7 cellular contexts compared by ENCODE assay signal in genomic region chr22:50626856-50627451, GRCh38. TPM values are rescaled to one million over a fixed set of nuclear protein-coding genes. Genes with fewer than 3 reads are reported as not detected.
DNase-seq lines count a peak whose midpoint lies in the region; ATAC-seq and TF ChIP-seq lines count a peak whose summit lies in the region.
"Had no signal": no experiment of that assay in that cellular context is flagged by ENCODE, and none has a peak within 500 bp of the region (broad histone marks: within the 10 kb centered on the region; RNA-seq: fewer than 3 reads in every experiment).

No MANE protein-coding gene starts in this region.

- no peaks in the 10 kb centered on the region for H3K27me3 ChIP-seq in subcutaneous abdominal adipose tissue (ENCODE audit: control insufficient read depth in 5 of 5, insufficient read depth in 4 of 5, low read length in 5 of 5)

- H3K36me3 ChIP-seq in subcutaneous abdominal adipose tissue (ENCODE audit: control insufficient read depth in 5 of 5, insufficient read depth in 5 of 5, low read length in 5 of 5): peaks cover 0 to 21% (median 6%) of the 10 kb centered on the region in 5 donors

- DNase-seq in activated CD4-positive, alpha-beta T cell treated with anti-CD3 and anti-CD28 coated beads for 36 hours: no peak
- DNase-seq in activated CD4-positive, alpha-beta T cell treated with anti-CD3 and anti-CD28 coated beads for 4 hours: no peak
- DNase-seq in foreskin fibroblast: no peak
- no peak for DNase-seq in epidermal melanocyte (ENCODE audit: insufficient read length, low spot score)
- DNase-seq: NCI-H146 had no signal

- peak overlapping the region; percentile 75 for H3K27ac ChIP-seq in subcutaneous abdominal adipose tissue (ENCODE audit: low read depth, low read length)

- H3K27ac Mint-ChIP-seq in activated CD4-positive, alpha-beta T cell treated with anti-CD3 and anti-CD28 coated beads for 36 hours: peak overlapping the region; percentile 59

- no peaks in the 10 kb centered on the region for H3K9me3 ChIP-seq in subcutaneous abdominal adipose tissue (ENCODE audit: control insufficient read depth in 5 of 5, low read length in 5 of 5)

- peaks cover 4 to 50% (median 37%) of the 10 kb centered on the region in 5 donors for H3K4me1 ChIP-seq in subcutaneous abdominal adipose tissue (ENCODE audit: control insufficient read depth in 5 of 5, insufficient read depth in 5 of 5, low read length in 5 of 5)

- H3K4me3 ChIP-seq in foreskin fibroblast (ENCODE audit: low read depth in 1 of 2, low read length in 2 of 2): peak overlapping the region; percentile 81 to 92
- H3K4me3 ChIP-seq in subcutaneous abdominal adipose tissue (ENCODE audit: low read depth in 1 of 5, low read length in 5 of 5): peak overlapping the region in 4 of 5 donors; percentile 73 to 88 (median 76)

- peak overlapping the region in 4 of 5 donors; percentile 80 to 94 (median 86) for H3K9ac ChIP-seq in subcutaneous abdominal adipose tissue (ENCODE audit: low read length in 5 of 5)

- CTCF ChIA-PET in activated CD4-positive, alpha-beta T cell treated with anti-CD3 and anti-CD28 coated beads for 36 hours (lab: Charles Lee): interaction anchor here (0.8 kb wide), 1 partner anchor 283 kb away, joined by 3 read pairs; no protein-coding TSS in a partner anchor

- H3K36me3 Mint-ChIP-seq in activated CD4-positive, alpha-beta T cell treated with anti-CD3 and anti-CD28 coated beads for 36 hours (ENCODE audit: low read depth): peaks cover 2% of the 10 kb centered on the region

- peak overlapping the region; percentile 76 for H3K4me3 Mint-ChIP-seq in activated CD4-positive, alpha-beta T cell treated with anti-CD3 and anti-CD28 coated beads for 36 hours

- H3K4me1 Mint-ChIP-seq in activated CD4-positive, alpha-beta T cell treated with anti-CD3 and anti-CD28 coated beads for 36 hours: peaks cover 26% of the 10 kb centered on the region

- no peaks in the 10 kb centered on the region for H3K27me3 Mint-ChIP-seq in activated CD4-positive, alpha-beta T cell treated with anti-CD3 and anti-CD28 coated beads for 36 hours

- intact Hi-C loops in activated CD4-positive, alpha-beta T cell treated with anti-CD3 and anti-CD28 coated beads for 36 hours (cut with DNase I, micrococcal nuclease): loop anchor here in 1 of 2 experiments (5.0 kb wide), 1 partner anchor 45 kb away; the partner anchor contains the start of gene SHANK3

- TF ChIP-seq CTCF in foreskin fibroblast (IDR thresholded peaks at IDR 0.05; ENCODE audit: low read depth, low read length): no peak

- no peak for ATAC-seq in activated CD4-positive, alpha-beta T cell treated with anti-CD3 and anti-CD28 coated beads for 36 hours
- ATAC-seq in HG02798 (IDR thresholded peaks at IDR 0.05; ENCODE audit: poor library complexity, unreplicated experiment): no peak

- H3K9me3 Mint-ChIP-seq in activated CD4-positive, alpha-beta T cell treated with anti-CD3 and anti-CD28 coated beads for 36 hours (ENCODE audit: low read depth): no peaks in the 10 kb centered on the region

- POLR2A ChIA-PET in activated CD4-positive, alpha-beta T cell treated with anti-CD3 and anti-CD28 coated beads for 36 hours (lab: Charles Lee): interaction anchor here (0.8 kb wide), 1 partner anchor 119 kb away, joined by 3 read pairs; the partner anchor contains the start of gene LMF2

RNA-seq across cellular contexts. Expression of gene ARSA, which starts 1.0 kb away (rescaled TPM):
- total RNA-seq in activated CD4-positive, alpha-beta T cell treated with anti-CD3 and anti-CD28 coated beads for 36 hours: 10 to 100 TPM; 14.9 to 15.4 TPM

RNA-seq across cellular contexts. Expression of gene MAPK8IP2, which starts 26.4 kb away (rescaled TPM):
- under 1 TPM; 0.14 TPM for total RNA-seq in activated CD4-positive, alpha-beta T cell treated with anti-CD3 and anti-CD28 coated beads for 36 hours

RNA-seq across cellular contexts. Expression of gene CHKB, which starts 44.3 kb away (rescaled TPM):
- total RNA-seq in activated CD4-positive, alpha-beta T cell treated with anti-CD3 and anti-CD28 coated beads for 36 hours: 10 to 100 TPM; 68.2 to 79.7 TPM

RNA-seq across cellular contexts. Expression of gene SHANK3, which starts 45.7 kb away (rescaled TPM):
- total RNA-seq in activated CD4-positive, alpha-beta T cell treated with anti-CD3 and anti-CD28 coated beads for 36 hours: under 1 TPM; 0.14 to 0.16 TPM

RNA-seq across cellular contexts. Expression of gene CPT1B, which starts 48.7 kb away (rescaled TPM):
- total RNA-seq in activated CD4-positive, alpha-beta T cell treated with anti-CD3 and anti-CD28 coated beads for 36 hours: 10 to 100 TPM; 42.5 to 51.4 TPM
